ENCODE assay signal across 16 cellular contexts in genomic region chr1:149753466-149753865, GRCh38. TPM values are rescaled to one million over a fixed set of nuclear protein-coding genes. Genes with fewer than 3 reads are reported as not detected.
"Had no signal": no experiment of that assay in that cellular context is flagged by ENCODE, and none has a peak within 500 bp of the region (broad histone marks: within the 10 kb centered on the region; RNA-seq: fewer than 3 reads in every experiment).

No MANE protein-coding gene starts in this region.

RNA-seq across cellular contexts. Expression of gene FCGR1A, which starts 29.0 kb away (rescaled TPM):
- total RNA-seq: activated B cell treated with CpG ODN at 0.5 μM for 24 hours; activated CD4-positive, alpha-beta memory T cell treated with anti-CD3 and anti-CD28 coated beads for 36 hours; activated CD4-positive, alpha-beta T cell treated with anti-CD3 and anti-CD28 coated beads, Interleukin-2, amount 10 ng/mL, durations not matched to agents 24 days and 14 days; activated CD8-positive, alpha-beta memory T cell treated with anti-CD3 and anti-CD28 coated beads for 36 hours; activated CD8-positive, alpha-beta T cell treated with anti-CD3 and anti-CD28 coated beads for 36 hours; activated naive CD4-positive, alpha-beta T cell treated with anti-CD3 and anti-CD28 coated beads for 36 hours; activated naive CD4-positive, alpha-beta T cell treated with anti-CD3 and anti-CD28 coated beads, Interleukin-2, amount 50 U/mL, for 72 hours; activated naive CD8-positive, alpha-beta T cell treated with anti-CD3 and anti-CD28 coated beads for 36 hours; activated T-cell treated with anti-CD3 and anti-CD28 coated beads, Interleukin-2, amount 50 U/mL, for 4 hours; activated T-cell treated with anti-CD3 and anti-CD28 coated beads, Interleukin-2, amount 50 U/mL, for 72 hours; activated T-helper 1 cell treated with anti-CD3 and anti-CD28 coated beads, Interleukin-12 subunit alpha, Interleukin-12 subunit beta, Interleukin-2, Interleukin-4 antibody, amounts not matched to agents 30 ng/mL and 10 ng/mL and 1 ng/mL, durations not matched to agents 14 hours and 24 hours and 36 hours; activated T-helper 17 cell treated with anti-CD3 and anti-CD28 coated beads, Interleukin-2, amount 50 U/mL, for 72 hours; astrocyte; T-cell; T-helper 1 cell treated with Interleukin-12 subunit alpha and Interleukin-12 subunit beta and Interleukin-4 antibody, amounts not matched to agents 30 ng/mL and 1 ng/mL, for 36 hours; T-helper 2 cell treated with Interferon-gamma antibody and Interleukin-4, amounts not matched to agents 100 ng/mL and 5 ng/mL, for 36 hours had no signal
